ENCODE assay signal across 17 cellular contexts in the genomic region with DNA sequence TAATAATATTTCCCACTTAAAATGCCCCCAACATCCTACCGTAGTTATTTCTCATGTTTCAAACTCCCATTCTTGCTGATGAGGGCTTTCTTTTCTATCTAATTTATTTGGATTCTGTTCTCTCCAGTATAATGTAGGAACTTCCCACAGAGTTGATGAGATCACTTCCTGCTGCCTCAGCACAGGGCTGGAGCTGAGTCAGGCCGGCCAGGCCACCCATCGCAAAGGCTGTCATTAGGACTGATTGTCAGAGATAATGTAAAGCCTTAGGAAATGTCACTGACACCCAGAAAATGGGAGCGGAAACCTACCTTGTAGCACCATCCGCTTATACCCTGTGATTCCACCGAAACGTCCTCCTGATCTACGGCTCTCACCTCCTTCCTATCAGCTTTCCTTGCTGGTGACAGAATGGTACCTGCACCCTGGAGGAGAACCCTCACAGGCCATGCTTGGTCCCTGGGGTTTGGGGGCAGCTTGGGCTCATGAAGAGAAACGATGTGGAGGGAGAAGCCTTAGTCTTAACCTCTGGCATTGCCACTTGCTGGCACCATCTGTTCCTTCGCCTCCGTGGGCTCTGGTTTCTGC.
DNase-seq lines count a peak whose midpoint lies in the region; ATAC-seq and TF ChIP-seq lines count a peak whose summit lies in the region.
"Had no signal": no experiment of that assay in that cellular context is flagged by ENCODE, and none has a peak within 500 bp of the region (broad histone marks: within the 10 kb centered on the region; RNA-seq: fewer than 3 reads in every experiment).

No MANE protein-coding gene starts in this region.

- peaks cover 0 to 6% (median 2%) of the 10 kb centered on the region in 4 donors for H3K4me1 ChIP-seq in esophagus muscularis mucosa
- H3K4me1 ChIP-seq: ascending aorta had no signal

- intact Hi-C loops in activated CD4-positive, alpha-beta T cell treated with anti-CD3 and anti-CD28 coated beads, Interleukin-2, amount 10 ng/mL, durations not matched to agents 24 days and 14 days (cut with micrococcal nuclease), result no loop called here
- intact Hi-C loops in esophagus muscularis mucosa (cut with DNase I), result no loop called here

- no peak overlapping the region for H3K4me3 ChIP-seq in SK-N-MC
- H3K4me3 ChIP-seq in esophagus muscularis mucosa, result no peak overlapping the region
- H3K4me3 ChIP-seq: ascending aorta, transverse colon had no signal

- WGBS in esophagus muscularis mucosa, result 90% methylated on average over 11 of the region's 11 CpGs

- no peak for DNase-seq in activated CD4-positive, alpha-beta T cell treated with anti-CD3 and anti-CD28 coated beads, Interleukin-2, amount 10 ng/mL, durations not matched to agents 24 days and 14 days
- no peak for DNase-seq in activated CD4-positive, alpha-beta T cell treated with anti-CD3 and anti-CD28 coated beads, Interleukin-2, amount 10 ng/mL, durations not matched to agents 7 days and 5 days
- DNase-seq in SK-N-MC (ENCODE audit: low read depth, low spot score) (peak; percentile 45), glomerular visceral epithelial cell (ENCODE audit: extremely low spot score) (peak; percentile 12), SKM-1 treated with dmso at 0.1 percent for 144 hours (lab: John Stamatoyannopoulos, UW; ENCODE audit: unreplicated experiment) (no peak), HCEC 1CT (no peak), esophagus muscularis mucosa (ENCODE audit: extremely low spot score) (no peak)
- DNase-seq: activated effector memory CD4-positive, alpha-beta T cell treated with Interleukin-2 at 50 U/mL for 16 hours; Karpas-422; NCI-H2081; nephron progenitor cell; right cardiac atrium; SIG-M5; stimulated activated CD4-positive, alpha-beta T cell treated with anti-CD3 and anti-CD28 coated beads, Interleukin-4, amount 100 ng/mL, for 24 hours; transverse colon had no signal

- no peak overlapping the region for H3K4me3 Mint-ChIP-seq in activated CD4-positive, alpha-beta T cell treated with anti-CD3 and anti-CD28 coated beads, Interleukin-2, amount 10 ng/mL, durations not matched to agents 24 days and 14 days
- H3K4me3 Mint-ChIP-seq in activated CD4-positive, alpha-beta T cell treated with anti-CD3 and anti-CD28 coated beads, Interleukin-2, amount 10 ng/mL, durations not matched to agents 7 days and 5 days, result no peak overlapping the region
- H3K4me3 Mint-ChIP-seq: nephron progenitor cell had no signal

- peak overlapping the region; percentile 76 for H3K27ac ChIP-seq in SK-N-MC
- H3K27ac ChIP-seq in esophagus muscularis mucosa (replicated peaks in 1 of 4), result no peak overlapping the region
- H3K27ac ChIP-seq: ascending aorta, transverse colon had no signal

- H3K9ac ChIP-seq in SK-N-MC (ENCODE audit: insufficient read length), result no peak overlapping the region

- no peak for TF ChIP-seq CTCF in esophagus muscularis mucosa (IDR thresholded peaks at IDR 0.05)

- no peak for ATAC-seq in HG03159 (IDR thresholded peaks at IDR 0.05; ENCODE audit: unreplicated experiment)

- CTCF ChIA-PET in activated CD4-positive, alpha-beta T cell treated with anti-CD3 and anti-CD28 coated beads, Interleukin-2, amount 10 ng/mL, durations not matched to agents 7 days and 5 days (lab: Charles Lee), result interaction anchor here (0.6 to 1.0 kb wide), 2 partner anchors 25 to 1026 kb away, joined by 3 read pairs; no protein-coding TSS in a partner anchor

- no peaks in the 10 kb centered on the region for H3K36me3 Mint-ChIP-seq in activated CD4-positive, alpha-beta T cell treated with anti-CD3 and anti-CD28 coated beads, Interleukin-2, amount 10 ng/mL, durations not matched to agents 24 days and 14 days (ENCODE audit: low read depth)
- H3K36me3 Mint-ChIP-seq in activated CD4-positive, alpha-beta T cell treated with anti-CD3 and anti-CD28 coated beads, Interleukin-2, amount 10 ng/mL, durations not matched to agents 7 days and 5 days (ENCODE audit: low read depth), result no peaks in the 10 kb centered on the region

- TF ChIP-seq POLR2A in esophagus muscularis mucosa (IDR thresholded peaks at IDR 0.05; ENCODE audit: low read depth), result no peak

- no peak for TF ChIP-seq EP300 in esophagus muscularis mucosa (IDR thresholded peaks at IDR 0.05)

- H3K9me3 Mint-ChIP-seq in activated CD4-positive, alpha-beta T cell treated with anti-CD3 and anti-CD28 coated beads, Interleukin-2, amount 10 ng/mL, durations not matched to agents 24 days and 14 days, result no peaks in the 10 kb centered on the region
- H3K9me3 Mint-ChIP-seq in activated CD4-positive, alpha-beta T cell treated with anti-CD3 and anti-CD28 coated beads, Interleukin-2, amount 10 ng/mL, durations not matched to agents 7 days and 5 days, result peaks cover 3% of the 10 kb centered on the region

- peak overlapping the region; percentile 10 for H3K27ac Mint-ChIP-seq in activated CD4-positive, alpha-beta T cell treated with anti-CD3 and anti-CD28 coated beads, Interleukin-2, amount 10 ng/mL, durations not matched to agents 24 days and 14 days
- no peak overlapping the region for H3K27ac Mint-ChIP-seq in activated CD4-positive, alpha-beta T cell treated with anti-CD3 and anti-CD28 coated beads, Interleukin-2, amount 10 ng/mL, durations not matched to agents 7 days and 5 days
- H3K27ac Mint-ChIP-seq: nephron progenitor cell had no signal

- H3K4me1 Mint-ChIP-seq in activated CD4-positive, alpha-beta T cell treated with anti-CD3 and anti-CD28 coated beads, Interleukin-2, amount 10 ng/mL, durations not matched to agents 24 days and 14 days, result peaks cover 12% of the 10 kb centered on the region
- no peaks in the 10 kb centered on the region for H3K4me1 Mint-ChIP-seq in activated CD4-positive, alpha-beta T cell treated with anti-CD3 and anti-CD28 coated beads, Interleukin-2, amount 10 ng/mL, durations not matched to agents 7 days and 5 days

- H3K27me3 Mint-ChIP-seq in activated CD4-positive, alpha-beta T cell treated with anti-CD3 and anti-CD28 coated beads, Interleukin-2, amount 10 ng/mL, durations not matched to agents 24 days and 14 days, result peaks cover 2% of the 10 kb centered on the region
- no peaks in the 10 kb centered on the region for H3K27me3 Mint-ChIP-seq in activated CD4-positive, alpha-beta T cell treated with anti-CD3 and anti-CD28 coated beads, Interleukin-2, amount 10 ng/mL, durations not matched to agents 7 days and 5 days

- H3K9me3 ChIP-seq in SK-N-MC (ENCODE audit: low read depth, low read length) (no peaks in the 10 kb centered on the region), esophagus muscularis mucosa (no peaks in the 10 kb centered on the region)
- H3K9me3 ChIP-seq: ascending aorta, transverse colon had no signal

- POLR2A ChIA-PET in activated CD4-positive, alpha-beta T cell treated with anti-CD3 and anti-CD28 coated beads, Interleukin-2, amount 10 ng/mL, durations not matched to agents 7 days and 5 days (lab: Charles Lee), result no interaction called here

- H3K36me3 ChIP-seq in SK-N-MC (ENCODE audit: insufficient read depth, low read length), result no peaks in the 10 kb centered on the region
- no peaks in the 10 kb centered on the region for H3K36me3 ChIP-seq in esophagus muscularis mucosa
- H3K36me3 ChIP-seq: ascending aorta, transverse colon had no signal

- H3K27me3 ChIP-seq in esophagus muscularis mucosa, result no peaks in the 10 kb centered on the region
- H3K27me3 ChIP-seq: ascending aorta, transverse colon had no signal

Comparison
In these comparisons a context has a peak if more than half of its experiments do, and no peak if none do; other contexts are left out.
1. DNase-seq: peak in SK-N-MC (single experiment) and glomerular visceral epithelial cell (single experiment); none in activated CD4-positive, alpha-beta T cell treated with anti-CD3 and anti-CD28 coated beads, Interleukin-2, amount 10 ng/mL, durations not matched to agents 24 days and 14 days (single experiment), activated CD4-positive, alpha-beta T cell treated with anti-CD3 and anti-CD28 coated beads, Interleukin-2, amount 10 ng/mL, durations not matched to agents 7 days and 5 days (single experiment), SKM-1 treated with dmso at 0.1 percent for 144 hours (single experiment), HCEC 1CT (single experiment) and esophagus muscularis mucosa (single experiment).